31 cellular contexts compared by ENCODE assay signal in the genomic region with DNA sequence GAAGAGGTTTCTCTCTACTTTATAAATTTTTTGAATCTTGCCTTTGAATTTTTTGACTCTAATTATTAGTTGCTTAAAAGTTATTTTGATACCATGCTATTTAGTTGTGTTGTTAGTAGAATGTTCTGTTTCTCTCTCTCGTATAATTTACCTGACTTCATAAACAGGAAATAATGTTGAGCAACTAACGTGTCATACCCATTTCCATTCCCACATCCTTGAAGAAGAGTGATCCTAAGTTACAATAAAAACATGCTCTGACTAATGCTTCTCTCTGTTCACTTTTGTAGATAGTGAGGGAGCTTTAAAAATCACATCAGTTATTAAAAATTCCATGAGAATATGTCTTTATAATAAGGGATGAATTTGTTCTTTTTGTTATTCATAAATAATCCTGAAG.
"Had no signal": no experiment of that assay in that cellular context is flagged by ENCODE, and none has a peak within 500 bp of the region (broad histone marks: within the 10 kb centered on the region; RNA-seq: fewer than 3 reads in every experiment).

No MANE protein-coding gene starts in this region.

- H3K27me3 ChIP-seq: adrenal gland, ascending aorta, esophagus muscularis mucosa, gastroesophageal sphincter, hepatocyte, ovary, sigmoid colon, uterus had no signal

- H3K27ac ChIP-seq: adrenal gland, ascending aorta, esophagus muscularis mucosa, gastroesophageal sphincter, hepatocyte, ovary, prostate gland, sigmoid colon, uterus, VCaP had no signal

- ATAC-seq: effector memory CD8-positive, alpha-beta T cell; gastroesophageal sphincter; naive thymus-derived CD4-positive, alpha-beta T cell; stimulated activated memory B cell treated with anti-CD40 and anti-IgM and Interleukin-4, amounts not matched to agents 10 μg/mL and 1 μg/mL and 100 μg/mL, for 72 hours; stimulated activated naive CD8-positive, alpha-beta T cell treated with anti-CD3 and anti-CD28 coated beads, Interleukin-15, amount 100 ng/mL, for 72 hours had no signal

- FAIRE-seq: kidney, TTC549 had no signal

- H3K79me2 ChIP-seq: hepatocyte had no signal

- DNase-seq: activated CD4-positive, alpha-beta T cell treated with anti-CD3 and anti-CD28 coated beads for 4 hours; activated CD4-positive, alpha-beta T cell treated with anti-CD3 and anti-CD28 coated beads, Interleukin-2, amount 50 U/mL, for 4 hours; activated CD8-positive, alpha-beta memory T cell treated with anti-CD3 and anti-CD28 coated beads for 24 hours; activated effector memory CD4-positive, alpha-beta T cell treated with anti-CD3 and anti-CD28 coated beads, Interleukin-2, amount 50 U/mL, for 16 hours; activated naive CD4-positive, alpha-beta T cell treated with anti-CD3 and anti-CD28 coated beads for 36 hours; activated naive CD8-positive, alpha-beta T cell treated with anti-CD3 and anti-CD28 coated beads for 36 hours; activated T-cell treated with anti-CD3 and anti-CD28 coated beads, Interleukin-2, amount 50 U/mL, for 1 hour; adrenal gland; caudate nucleus; cortex of kidney; effector memory CD8-positive, alpha-beta T cell; kidney; midbrain; naive thymus-derived CD4-positive, alpha-beta T cell; ovary; sigmoid colon; stimulated activated CD4-positive, alpha-beta T cell treated with anti-CD3 and anti-CD28 coated beads, Interleukin-1b, Interleukin-23, amount 100 ng/mL, for 48 hours; stimulated activated CD4-positive, alpha-beta T cell treated with anti-CD3 and anti-CD28 coated beads, Interleukin-4, amount 100 ng/mL, for 4 hours; stimulated activated CD8-positive, alpha-beta memory T cell treated with anti-CD3 and anti-CD28 coated beads, Interleukin-4, amount 100 ng/mL, for 48 hours; stimulated activated naive CD8-positive, alpha-beta T cell treated with anti-CD3 and anti-CD28 coated beads, Interleukin-15, amount 100 ng/mL, for 72 hours; substantia nigra; uterus had no signal

- H3K9me3 ChIP-seq: adrenal gland, ascending aorta, esophagus muscularis mucosa, gastroesophageal sphincter, ovary, prostate gland, sigmoid colon, uterus had no signal

- H2AFZ ChIP-seq: hepatocyte had no signal

- H3K4me1 ChIP-seq: adrenal gland, esophagus muscularis mucosa, gastroesophageal sphincter, prostate gland, uterus had no signal

- H3K4me3 ChIP-seq: adrenal gland, ascending aorta, esophagus muscularis mucosa, gastroesophageal sphincter, hepatocyte, ovary, prostate gland, sigmoid colon, smooth muscle cell, uterus had no signal

- H3K4me2 ChIP-seq: hepatocyte, smooth muscle cell had no signal

- H3K36me3 ChIP-seq: adrenal gland, ascending aorta, esophagus muscularis mucosa, gastroesophageal sphincter, ovary, prostate gland, sigmoid colon, uterus had no signal
